ENCODE assay signal across 10 cellular contexts in the genomic region with DNA sequence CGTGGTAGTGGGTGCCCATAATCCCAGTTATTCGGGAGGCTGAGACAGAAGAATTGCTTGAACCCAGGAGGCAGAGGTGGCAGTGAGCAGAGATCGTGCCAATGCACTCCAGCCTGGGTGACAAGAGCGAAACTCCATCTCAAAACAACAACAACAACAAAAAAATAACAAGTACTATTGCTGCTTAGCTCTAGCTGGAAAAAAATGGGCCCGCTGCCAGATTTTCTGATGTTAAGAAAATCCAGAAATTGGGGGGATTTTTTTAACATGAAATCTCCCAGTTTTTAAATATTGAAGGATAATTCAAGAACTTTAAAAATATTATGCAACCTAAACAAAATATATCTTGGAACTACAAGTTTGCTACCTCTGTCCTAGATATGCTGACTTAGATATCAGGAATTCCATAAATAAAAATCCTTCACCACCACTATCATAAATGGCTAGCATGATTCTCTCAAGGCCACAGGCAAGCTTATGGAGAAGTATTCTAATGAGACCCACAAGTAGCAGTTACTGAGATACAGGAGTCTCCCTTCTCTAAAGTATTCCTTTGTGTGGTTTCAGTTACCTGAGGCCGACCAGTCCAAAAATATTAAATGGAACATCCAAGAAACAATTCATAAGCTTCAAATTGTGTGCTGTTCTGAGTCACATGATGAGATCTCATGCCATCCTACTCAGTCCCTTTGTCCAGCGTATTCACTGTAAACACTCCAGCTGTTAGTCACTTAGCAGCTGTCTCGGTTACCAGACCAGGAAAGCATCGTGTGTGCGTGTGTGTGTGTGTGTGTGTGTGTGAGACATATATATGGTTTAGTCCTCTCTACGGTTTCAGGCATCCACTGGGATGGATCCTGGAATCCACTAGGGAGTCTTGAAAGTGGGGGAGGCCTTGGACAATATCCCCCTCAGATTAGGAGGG.
DNase-seq lines count a peak whose midpoint lies in the region; TF ChIP-seq lines count a peak whose summit lies in the region.
"Had no signal": no experiment of that assay in that cellular context is flagged by ENCODE, and none has a peak within 500 bp of the region (broad histone marks: within the 10 kb centered on the region; RNA-seq: fewer than 3 reads in every experiment).

No MANE protein-coding gene starts in this region.

- H3K4me1 ChIP-seq in esophagus muscularis mucosa (no peaks in the 10 kb centered on the region), left ventricle myocardium inferior (no peaks in the 10 kb centered on the region)

- TF ChIP-seq CTCF in esophagus muscularis mucosa (IDR thresholded peaks at IDR 0.05) = no peak
- no peak for TF ChIP-seq CTCF in progenitor cell of endocrine pancreas (IDR thresholded peaks at IDR 0.05; ENCODE audit: unreplicated experiment)
- no peak for TF ChIP-seq CTCF in left ventricle myocardium inferior (IDR thresholded peaks at IDR 0.05; ENCODE audit: borderline replicate concordance)

- no peaks in the 10 kb centered on the region for H3K27me3 ChIP-seq in esophagus muscularis mucosa
- no peaks in the 10 kb centered on the region for H3K27me3 ChIP-seq in left ventricle myocardium inferior (ENCODE audit: low read depth)

- H3K27ac ChIP-seq in esophagus muscularis mucosa (replicated peaks in 1 of 4) (no peak overlapping the region), left ventricle myocardium inferior (replicated peaks) (no peak overlapping the region)

- H3K4me3 ChIP-seq in esophagus muscularis mucosa (no peak overlapping the region), left ventricle myocardium inferior (no peak overlapping the region)

- peaks cover 34% of the 10 kb centered on the region for H3K4me1 Mint-ChIP-seq in progenitor cell of endocrine pancreas (ENCODE audit: low read depth)
- no peaks in the 10 kb centered on the region for H3K4me1 Mint-ChIP-seq in activated T-cell treated with anti-CD3 and anti-CD28 coated beads, Interleukin-2, amount 50 U/mL, for 24 hours (ENCODE audit: low read depth)

- DNase-seq in HT-29 (ENCODE audit: low spot score) = peak; percentile 43
- peak; percentile 92 for DNase-seq in NCI-H748 (lab: John Stamatoyannopoulos, UW; ENCODE audit: unreplicated experiment)
- DNase-seq in esophagus muscularis mucosa (ENCODE audit: extremely low spot score) = peak; percentile 79
- no peak for DNase-seq in progenitor cell of endocrine pancreas (ENCODE audit: low spot score, unreplicated experiment)
- no peak for DNase-seq in KG1 (lab: John Stamatoyannopoulos, UW)
- DNase-seq in effector CD8-positive, alpha-beta T cell (lab: John Stamatoyannopoulos, UW) = no peak
- DNase-seq in activated T-cell treated with anti-CD3 and anti-CD28 coated beads, Interleukin-2, amount 50 U/mL, for 24 hours = no peak
- no peak for DNase-seq in left ventricle myocardium inferior
- DNase-seq: stimulated activated CD4-positive, alpha-beta T cell treated with anti-CD3 and anti-CD28 coated beads, Interleukin-4, amount 100 ng/mL, for 24 hours had no signal

- H3K36me3 ChIP-seq in esophagus muscularis mucosa (no peaks in the 10 kb centered on the region), left ventricle myocardium inferior (no peaks in the 10 kb centered on the region)

- H3K36me3 Mint-ChIP-seq in progenitor cell of endocrine pancreas (ENCODE audit: insufficient read depth) = peaks cover 1% of the 10 kb centered on the region
- H3K36me3 Mint-ChIP-seq in activated T-cell treated with anti-CD3 and anti-CD28 coated beads, Interleukin-2, amount 50 U/mL, for 24 hours (ENCODE audit: low read depth) = no peaks in the 10 kb centered on the region

- H3K27me3 Mint-ChIP-seq in progenitor cell of endocrine pancreas = no peaks in the 10 kb centered on the region
- H3K27me3 Mint-ChIP-seq in activated T-cell treated with anti-CD3 and anti-CD28 coated beads, Interleukin-2, amount 50 U/mL, for 24 hours = peaks cover 13% of the 10 kb centered on the region

- no peak for TF ChIP-seq EP300 in esophagus muscularis mucosa (IDR thresholded peaks at IDR 0.05)

- no peak for TF ChIP-seq POLR2A in esophagus muscularis mucosa (IDR thresholded peaks at IDR 0.05; ENCODE audit: low read depth)

- intact Hi-C loops in esophagus muscularis mucosa (cut with DNase I) = no loop called here
- intact Hi-C loops in left ventricle myocardium inferior (cut with micrococcal nuclease) = no loop called here

- H3K9me3 Mint-ChIP-seq in progenitor cell of endocrine pancreas (ENCODE audit: low read depth) = peaks cover 14% of the 10 kb centered on the region
- no peaks in the 10 kb centered on the region for H3K9me3 Mint-ChIP-seq in activated T-cell treated with anti-CD3 and anti-CD28 coated beads, Interleukin-2, amount 50 U/mL, for 24 hours
- H3K9me3 Mint-ChIP-seq: T-helper 1 cell treated with Interleukin-12 subunit alpha and Interleukin-12 subunit beta and Interleukin-4 antibody, amounts not matched to agents 30 μg/mL and 1 μg/mL, for 36 hours had no signal

- WGBS in esophagus muscularis mucosa = 79% methylated on average over 10 of the region's 11 CpGs

- H3K9me3 ChIP-seq in esophagus muscularis mucosa = no peaks in the 10 kb centered on the region
- H3K9me3 ChIP-seq in left ventricle myocardium inferior (replicated peaks) = no peaks in the 10 kb centered on the region

- no peak overlapping the region for H3K4me3 Mint-ChIP-seq in progenitor cell of endocrine pancreas (ENCODE audit: low read depth)
- no peak overlapping the region for H3K4me3 Mint-ChIP-seq in activated T-cell treated with anti-CD3 and anti-CD28 coated beads, Interleukin-2, amount 50 U/mL, for 24 hours
- H3K4me3 Mint-ChIP-seq: T-helper 1 cell treated with Interleukin-12 subunit alpha and Interleukin-12 subunit beta and Interleukin-4 antibody, amounts not matched to agents 30 μg/mL and 1 μg/mL, for 36 hours had no signal

- H3K27ac Mint-ChIP-seq in progenitor cell of endocrine pancreas = peak overlapping the region; percentile 92
- no peak overlapping the region for H3K27ac Mint-ChIP-seq in activated T-cell treated with anti-CD3 and anti-CD28 coated beads, Interleukin-2, amount 50 U/mL, for 24 hours
- H3K27ac Mint-ChIP-seq: T-helper 1 cell treated with Interleukin-12 subunit alpha and Interleukin-12 subunit beta and Interleukin-4 antibody, amounts not matched to agents 30 μg/mL and 1 μg/mL, for 36 hours had no signal

Comparison
In these comparisons a context has a peak if more than half of its experiments do, and no peak if none do; other contexts are left out.
1. DNase-seq: peak in HT-29 (single experiment), NCI-H748 (single experiment) and esophagus muscularis mucosa (single experiment); none in progenitor cell of endocrine pancreas (single experiment), KG1 (single experiment), effector CD8-positive, alpha-beta T cell (single experiment), activated T-cell treated with anti-CD3 and anti-CD28 coated beads, Interleukin-2, amount 50 U/mL, for 24 hours (single experiment) and left ventricle myocardium inferior (single experiment).